1 cellular context compared by ENCODE assay signal in the genomic region with DNA sequence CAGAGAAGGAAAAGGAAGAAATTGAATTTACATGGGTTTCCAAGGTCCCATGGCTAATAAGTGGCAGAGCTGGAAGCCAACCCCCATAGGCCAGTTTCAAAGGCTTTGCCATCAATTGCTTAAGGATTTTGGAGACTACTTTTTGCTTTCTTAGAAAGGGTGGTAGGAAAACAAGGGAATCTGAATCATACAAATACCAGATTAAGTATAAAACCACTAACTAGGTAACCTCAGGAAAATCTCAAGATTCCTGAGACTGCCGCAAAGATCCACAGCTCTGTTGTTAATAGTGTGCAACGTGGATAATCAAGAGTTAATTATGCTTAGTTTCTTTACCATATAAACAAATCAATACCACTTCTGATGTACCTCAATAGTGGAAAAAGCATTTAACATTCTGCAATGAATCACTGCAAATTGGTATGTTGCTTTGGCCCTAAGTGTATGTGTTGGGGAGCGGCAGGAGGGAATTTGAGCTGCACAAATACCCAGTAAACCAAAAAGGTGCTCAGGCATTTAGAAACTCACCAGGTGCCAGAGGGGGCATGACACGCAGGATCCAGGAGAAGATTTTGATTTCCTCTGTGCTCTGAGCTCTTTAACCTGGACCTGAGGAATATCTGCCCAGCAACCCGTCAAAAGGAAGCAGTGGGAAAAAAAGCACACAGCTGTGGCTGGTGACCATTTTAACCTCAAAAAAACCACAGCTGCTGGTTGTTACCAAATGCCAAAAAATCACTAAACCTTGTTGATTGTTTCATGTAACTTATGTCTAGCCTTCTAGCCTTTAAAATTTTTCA.
TF ChIP-seq lines count a peak whose summit lies in the region.

No MANE protein-coding gene starts in this region.

TF ChIP-seq in GM23338, 12 proteins besides CTCF, POLR2A, EP300 and RAD21 (continued from another document):
- TF ChIP-seq, protein P1, sequence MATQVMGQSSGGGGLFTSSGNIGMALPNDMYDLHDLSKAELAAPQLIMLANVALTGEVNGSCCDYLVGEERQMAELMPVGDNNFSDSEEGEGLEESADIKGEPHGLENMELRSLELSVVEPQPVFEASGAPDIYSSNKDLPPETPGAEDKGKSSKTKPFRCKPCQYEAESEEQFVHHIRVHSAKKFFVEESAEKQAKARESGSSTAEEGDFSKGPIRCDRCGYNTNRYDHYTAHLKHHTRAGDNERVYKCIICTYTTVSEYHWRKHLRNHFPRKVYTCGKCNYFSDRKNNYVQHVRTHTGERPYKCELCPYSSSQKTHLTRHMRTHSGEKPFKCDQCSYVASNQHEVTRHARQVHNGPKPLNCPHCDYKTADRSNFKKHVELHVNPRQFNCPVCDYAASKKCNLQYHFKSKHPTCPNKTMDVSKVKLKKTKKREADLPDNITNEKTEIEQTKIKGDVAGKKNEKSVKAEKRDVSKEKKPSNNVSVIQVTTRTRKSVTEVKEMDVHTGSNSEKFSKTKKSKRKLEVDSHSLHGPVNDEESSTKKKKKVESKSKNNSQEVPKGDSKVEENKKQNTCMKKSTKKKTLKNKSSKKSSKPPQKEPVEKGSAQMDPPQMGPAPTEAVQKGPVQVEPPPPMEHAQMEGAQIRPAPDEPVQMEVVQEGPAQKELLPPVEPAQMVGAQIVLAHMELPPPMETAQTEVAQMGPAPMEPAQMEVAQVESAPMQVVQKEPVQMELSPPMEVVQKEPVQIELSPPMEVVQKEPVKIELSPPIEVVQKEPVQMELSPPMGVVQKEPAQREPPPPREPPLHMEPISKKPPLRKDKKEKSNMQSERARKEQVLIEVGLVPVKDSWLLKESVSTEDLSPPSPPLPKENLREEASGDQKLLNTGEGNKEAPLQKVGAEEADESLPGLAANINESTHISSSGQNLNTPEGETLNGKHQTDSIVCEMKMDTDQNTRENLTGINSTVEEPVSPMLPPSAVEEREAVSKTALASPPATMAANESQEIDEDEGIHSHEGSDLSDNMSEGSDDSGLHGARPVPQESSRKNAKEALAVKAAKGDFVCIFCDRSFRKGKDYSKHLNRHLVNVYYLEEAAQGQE (IDR thresholded peaks at IDR 0.05; ENCODE audit: unreplicated experiment): no peak
- TF ChIP-seq ZNF331 (CRISPR knock-in tag; IDR thresholded peaks at IDR 0.05; ENCODE audit: low read depth) (no peak), NANOG (IDR thresholded peaks at IDR 0.05; ENCODE audit: borderline replicate concordance) (no peak), STAT1 (IDR thresholded peaks at IDR 0.05; ENCODE audit: unreplicated experiment) (no peak), CREB1 (CRISPR knock-in tag; IDR thresholded peaks at IDR 0.05; ENCODE audit: low read depth) (no peak), ZNF114 (CRISPR knock-in tag; IDR thresholded peaks at IDR 0.05) (no peak), EZH2 (IDR thresholded peaks at IDR 0.05; ENCODE audit: low read depth, unreplicated experiment) (no peak), EZH2phosphoT487 (IDR thresholded peaks at IDR 0.05; ENCODE audit: unreplicated experiment) (no peak)
- TF ChIP-seq, protein P2, sequence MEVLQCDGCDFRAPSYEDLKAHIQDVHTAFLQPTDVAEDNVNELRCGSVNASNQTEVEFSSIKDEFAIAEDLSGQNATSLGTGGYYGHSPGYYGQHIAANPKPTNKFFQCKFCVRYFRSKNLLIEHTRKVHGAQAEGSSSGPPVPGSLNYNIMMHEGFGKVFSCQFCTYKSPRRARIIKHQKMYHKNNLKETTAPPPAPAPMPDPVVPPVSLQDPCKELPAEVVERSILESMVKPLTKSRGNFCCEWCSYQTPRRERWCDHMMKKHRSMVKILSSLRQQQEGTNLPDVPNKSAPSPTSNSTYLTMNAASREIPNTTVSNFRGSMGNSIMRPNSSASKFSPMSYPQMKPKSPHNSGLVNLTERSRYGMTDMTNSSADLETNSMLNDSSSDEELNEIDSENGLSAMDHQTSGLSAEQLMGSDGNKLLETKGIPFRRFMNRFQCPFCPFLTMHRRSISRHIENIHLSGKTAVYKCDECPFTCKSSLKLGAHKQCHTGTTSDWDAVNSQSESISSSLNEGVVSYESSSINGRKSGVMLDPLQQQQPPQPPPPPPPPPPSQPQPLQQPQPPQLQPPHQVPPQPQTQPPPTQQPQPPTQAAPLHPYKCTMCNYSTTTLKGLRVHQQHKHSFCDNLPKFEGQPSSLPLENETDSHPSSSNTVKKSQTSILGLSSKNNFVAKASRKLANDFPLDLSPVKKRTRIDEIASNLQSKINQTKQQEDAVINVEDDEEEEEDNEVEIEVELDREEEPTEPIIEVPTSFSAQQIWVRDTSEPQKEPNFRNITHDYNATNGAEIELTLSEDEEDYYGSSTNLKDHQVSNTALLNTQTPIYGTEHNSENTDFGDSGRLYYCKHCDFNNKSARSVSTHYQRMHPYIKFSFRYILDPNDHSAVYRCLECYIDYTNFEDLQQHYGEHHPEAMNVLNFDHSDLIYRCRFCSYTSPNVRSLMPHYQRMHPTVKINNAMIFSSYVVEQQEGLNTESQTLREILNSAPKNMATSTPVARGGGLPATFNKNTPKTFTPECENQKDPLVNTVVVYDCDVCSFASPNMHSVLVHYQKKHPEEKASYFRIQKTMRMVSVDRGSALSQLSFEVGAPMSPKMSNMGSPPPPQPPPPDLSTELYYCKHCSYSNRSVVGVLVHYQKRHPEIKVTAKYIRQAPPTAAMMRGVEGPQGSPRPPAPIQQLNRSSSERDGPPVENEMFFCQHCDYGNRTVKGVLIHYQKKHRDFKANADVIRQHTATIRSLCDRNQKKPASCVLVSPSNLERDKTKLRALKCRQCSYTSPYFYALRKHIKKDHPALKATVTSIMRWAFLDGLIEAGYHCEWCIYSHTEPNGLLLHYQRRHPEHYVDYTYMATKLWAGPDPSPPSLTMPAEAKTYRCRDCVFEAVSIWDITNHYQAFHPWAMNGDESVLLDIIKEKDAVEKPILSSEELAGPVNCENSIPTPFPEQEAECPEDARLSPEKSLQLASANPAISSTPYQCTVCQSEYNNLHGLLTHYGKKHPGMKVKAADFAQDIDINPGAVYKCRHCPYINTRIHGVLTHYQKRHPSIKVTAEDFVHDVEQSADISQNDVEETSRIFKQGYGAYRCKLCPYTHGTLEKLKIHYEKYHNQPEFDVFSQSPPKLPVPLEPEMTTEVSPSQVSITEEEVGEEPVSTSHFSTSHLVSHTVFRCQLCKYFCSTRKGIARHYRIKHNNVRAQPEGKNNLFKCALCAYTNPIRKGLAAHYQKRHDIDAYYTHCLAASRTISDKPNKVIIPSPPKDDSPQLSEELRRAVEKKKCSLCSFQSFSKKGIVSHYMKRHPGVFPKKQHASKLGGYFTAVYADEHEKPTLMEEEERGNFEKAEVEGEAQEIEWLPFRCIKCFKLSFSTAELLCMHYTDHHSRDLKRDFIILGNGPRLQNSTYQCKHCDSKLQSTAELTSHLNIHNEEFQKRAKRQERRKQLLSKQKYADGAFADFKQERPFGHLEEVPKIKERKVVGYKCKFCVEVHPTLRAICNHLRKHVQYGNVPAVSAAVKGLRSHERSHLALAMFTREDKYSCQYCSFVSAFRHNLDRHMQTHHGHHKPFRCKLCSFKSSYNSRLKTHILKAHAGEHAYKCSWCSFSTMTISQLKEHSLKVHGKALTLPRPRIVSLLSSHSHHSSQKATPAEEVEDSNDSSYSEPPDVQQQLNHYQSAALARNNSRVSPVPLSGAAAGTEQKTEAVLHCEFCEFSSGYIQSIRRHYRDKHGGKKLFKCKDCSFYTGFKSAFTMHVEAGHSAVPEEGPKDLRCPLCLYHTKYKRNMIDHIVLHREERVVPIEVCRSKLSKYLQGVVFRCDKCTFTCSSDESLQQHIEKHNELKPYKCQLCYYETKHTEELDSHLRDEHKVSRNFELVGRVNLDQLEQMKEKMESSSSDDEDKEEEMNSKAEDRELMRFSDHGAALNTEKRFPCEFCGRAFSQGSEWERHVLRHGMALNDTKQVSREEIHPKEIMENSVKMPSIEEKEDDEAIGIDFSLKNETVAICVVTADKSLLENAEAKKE (CRISPR knock-in tag; IDR thresholded peaks at IDR 0.05): no peak
- TF ChIP-seq, protein P3, sequence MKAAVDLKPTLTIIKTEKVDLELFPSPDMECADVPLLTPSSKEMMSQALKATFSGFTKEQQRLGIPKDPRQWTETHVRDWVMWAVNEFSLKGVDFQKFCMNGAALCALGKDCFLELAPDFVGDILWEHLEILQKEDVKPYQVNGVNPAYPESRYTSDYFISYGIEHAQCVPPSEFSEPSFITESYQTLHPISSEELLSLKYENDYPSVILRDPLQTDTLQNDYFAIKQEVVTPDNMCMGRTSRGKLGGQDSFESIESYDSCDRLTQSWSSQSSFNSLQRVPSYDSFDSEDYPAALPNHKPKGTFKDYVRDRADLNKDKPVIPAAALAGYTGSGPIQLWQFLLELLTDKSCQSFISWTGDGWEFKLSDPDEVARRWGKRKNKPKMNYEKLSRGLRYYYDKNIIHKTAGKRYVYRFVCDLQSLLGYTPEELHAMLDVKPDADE (IDR thresholded peaks at IDR 0.05): no peak
